ENCODE assay signal across 1 cellular context in genomic region chr22:26298605-26299310, GRCh38.
TF ChIP-seq lines count a peak whose summit lies in the region.

No MANE protein-coding gene starts in this region.

TF ChIP-seq in H1, 55 proteins besides CTCF, POLR2A, EP300 and RAD21 (continued from another document):
- no peak for TF ChIP-seq SP4 (IDR thresholded peaks at IDR 0.05; ENCODE audit: low read length)
